ENCODE assay signal across 26 cellular contexts in the genomic region with DNA sequence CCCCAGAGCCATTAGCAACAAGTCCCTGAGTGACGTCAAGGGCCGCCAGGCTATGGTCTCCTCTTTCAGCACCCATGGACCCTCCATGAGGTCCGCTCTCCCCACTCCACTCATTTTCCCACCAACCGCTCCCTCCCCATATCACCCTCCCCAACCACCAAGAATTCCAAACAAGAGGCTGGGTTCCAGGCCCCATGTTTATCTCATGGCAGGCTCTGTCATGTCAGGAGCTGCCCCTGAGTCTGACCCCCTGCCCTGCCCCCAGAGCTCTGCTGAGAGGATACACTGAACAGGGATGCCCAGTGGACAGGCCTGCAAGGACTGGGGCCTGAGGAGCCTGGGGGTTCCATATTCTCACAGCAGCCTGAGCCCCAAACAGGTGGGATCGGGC.
"Had no signal": no experiment of that assay in that cellular context is flagged by ENCODE, and none has a peak within 500 bp of the region (broad histone marks: within the 10 kb centered on the region; RNA-seq: fewer than 3 reads in every experiment).

No MANE protein-coding gene starts in this region.

- H3K36me3 ChIP-seq: esophagus squamous epithelium, gastroesophageal sphincter, heart left ventricle, left lung, lower lobe of right lung had no signal

- ATAC-seq: esophagus mucosa, foreskin keratinocyte, gastroesophageal sphincter, heart left ventricle, left cardiac atrium, left lung, left ventricle myocardium superior, lower lobe of right lung, mucosa of descending colon had no signal

- DNase-seq: dermis blood vessel endothelial cell; dorsolateral prefrontal cortex; effector CD4-positive, alpha-beta T cell; effector memory CD4-positive, alpha-beta T cell; erythroblast; esophagus squamous epithelium; foreskin keratinocyte; heart left ventricle; hypothalamus; immature natural killer cell; islet precursor cell; left cardiac atrium; left lung; left ventricle myocardium superior; lower lobe of right lung; mesenchymal stem cell; mucosa of descending colon; naive B cell had no signal

- H3K27ac ChIP-seq: coronary artery, dorsolateral prefrontal cortex, epithelial cell of prostate, esophagus squamous epithelium, foreskin keratinocyte, gastroesophageal sphincter, heart left ventricle, hepatocyte, left lung, lower lobe of right lung had no signal

- H3K9me3 ChIP-seq: esophagus squamous epithelium, gastroesophageal sphincter, heart left ventricle, left lung, lower lobe of right lung, mucosa of descending colon had no signal

- H3K4me2 ChIP-seq: hepatocyte had no signal

- H3K4me3 ChIP-seq: coronary artery, dorsolateral prefrontal cortex, esophagus squamous epithelium, gastroesophageal sphincter, heart left ventricle, hepatocyte, left lung, lower lobe of right lung, mucosa of descending colon had no signal

- H2AFZ ChIP-seq: hepatocyte had no signal

- H3K27me3 ChIP-seq: foreskin keratinocyte had no signal

- FAIRE-seq: colon, endometrium, frontal cortex had no signal
